In the genomic region with DNA sequence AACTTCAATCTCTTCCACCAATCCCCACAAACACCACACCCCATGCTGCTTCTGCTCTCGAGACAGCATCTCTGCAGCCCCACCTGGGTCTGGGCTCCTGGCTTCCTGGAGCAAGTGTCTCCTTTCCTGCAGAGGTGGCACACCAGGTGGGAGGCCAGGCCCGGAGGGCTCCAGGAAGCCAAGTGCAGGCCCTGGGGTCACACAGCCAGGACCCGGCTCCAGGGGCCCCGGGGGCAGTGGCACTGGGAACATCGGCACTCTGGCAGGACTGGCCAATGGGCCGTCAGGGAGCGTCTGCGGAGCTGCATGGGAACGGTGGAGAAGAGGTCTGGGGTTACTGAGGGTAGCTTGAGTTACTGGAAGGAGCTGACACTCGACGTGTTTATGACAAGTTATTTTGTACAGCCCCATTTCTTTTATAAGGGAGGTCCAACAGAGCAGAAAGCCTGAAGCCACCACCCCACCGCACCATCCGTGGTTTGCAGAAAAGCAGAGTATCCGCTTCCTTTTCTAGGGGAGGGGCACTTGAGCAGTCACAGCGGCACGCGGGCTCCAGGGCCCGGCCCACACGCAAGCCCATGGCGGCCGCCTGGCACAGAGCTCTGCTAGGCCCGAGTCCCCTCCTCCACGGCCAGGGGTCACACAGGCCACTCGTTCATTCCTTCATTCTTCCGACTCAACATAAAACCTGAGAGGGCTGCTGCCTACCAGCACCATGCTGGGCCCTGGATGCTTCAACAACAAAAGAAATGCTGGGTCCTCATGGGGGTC, we compare ENCODE assay signal across 22 cellular contexts.
"Had no signal": no experiment of that assay in that cellular context is flagged by ENCODE, and none has a peak within 500 bp of the region (broad histone marks: within the 10 kb centered on the region; RNA-seq: fewer than 3 reads in every experiment).

No MANE protein-coding gene starts in this region.

- H3K27me3 ChIP-seq: body of pancreas, cardiac muscle cell, sigmoid colon, vagina had no signal

- H3K4me2 ChIP-seq: smooth muscle cell had no signal

- H3K4me1 ChIP-seq: body of pancreas, sigmoid colon, vagina had no signal

- DNase-seq: activated CD4-positive, alpha-beta T cell treated with anti-CD3 and anti-CD28 coated beads, Interleukin-2, amount 10 ng/mL, durations not matched to agents 7 days and 5 days; activated CD4-positive, CD25-positive, alpha-beta regulatory T cell treated with anti-CD3 and anti-CD28 coated beads, Interleukin-2, amount 50 U/mL, for 72 hours; activated CD8-positive, alpha-beta T cell treated with anti-CD3 and anti-CD28 coated beads, Interleukin-2, amount 10 ng/mL, durations not matched to agents 7 days and 5 days; activated gamma-delta T cell; body of pancreas; dermis blood vessel endothelial cell; effector CD8-positive, alpha-beta T cell; foreskin melanocyte; kidney glomerular epithelial cell; left ventricle myocardium superior; occipital lobe; posterior cingulate gyrus; sigmoid colon; stimulated activated CD4-positive, alpha-beta T cell treated with anti-CD3 and anti-CD28 coated beads, Interleukin-15, amount 100 ng/mL, for 24 hours; stimulated activated naive B cell treated with anti-CD40 and anti-IgM and Interleukin-4, amounts not matched to agents 10 μg/mL and 1 μg/mL and 100 μg/mL, for 72 hours; T-cell had no signal

- ATAC-seq: body of pancreas; left ventricle myocardium superior; stimulated activated naive B cell treated with anti-CD40 and anti-IgM and Interleukin-4, amounts not matched to agents 10 μg/mL and 1 μg/mL and 100 μg/mL, for 72 hours had no signal

- FAIRE-seq: endothelial cell of umbilical vein had no signal

- H3K27ac ChIP-seq: body of pancreas, cardiac muscle cell, sigmoid colon, thoracic aorta, vagina, VCaP had no signal

- H3K4me3 ChIP-seq: body of pancreas, cardiac muscle cell, sigmoid colon, smooth muscle cell, thoracic aorta, vagina had no signal

- H3K9me3 ChIP-seq: body of pancreas, sigmoid colon, thoracic aorta, vagina had no signal
